ENCODE assay signal across 1 cellular context in genomic region chr19:57830071-57830602, GRCh38.
TF ChIP-seq lines count a peak whose summit lies in the region.

TSS of gene ZNF587B (plus strand) at chr19:57830299. CDS start at chr19:57830529, 230 bp downstream.

TF ChIP-seq in GM12878, 131 proteins besides CTCF, POLR2A, EP300 and RAD21 (continued from another document):
- no peak for TF ChIP-seq IKZF1 (conservative IDR thresholded peaks at IDR 0.05)
- no peak for TF ChIP-seq SRF (IDR thresholded peaks at IDR 0.05; ENCODE audit: low read depth in 2 of 2, low read length in 2 of 2)
- TF ChIP-seq GABPA (IDR thresholded peaks at IDR 0.05; ENCODE audit: low read depth): peak; percentile 67; the same call in 1 of the 2 replicates
- TF ChIP-seq KDM1A (IDR thresholded peaks at IDR 0.05; ENCODE audit: borderline replicate concordance): no peak
- TF ChIP-seq ELK1 (IDR thresholded peaks at IDR 0.05; ENCODE audit: low read depth, low read length): 0 out of 2 replicates have a peak, but pooled peaks have one; percentile 5
- no peak for TF ChIP-seq TAF1 (IDR thresholded peaks at IDR 0.05; ENCODE audit: borderline replicate concordance, low read depth, low read length)
- no peak for TF ChIP-seq ZBTB11 (CRISPR knock-in tag; IDR thresholded peaks at IDR 0.05)
- TF ChIP-seq HSF1 (IDR thresholded peaks at IDR 0.05; ENCODE audit: low read depth, low read length): no peak
- no peak for TF ChIP-seq WRNIP1 (IDR thresholded peaks at IDR 0.05; ENCODE audit: borderline replicate concordance, low read depth, low read length)
- no peak for TF ChIP-seq IRF3 (IDR thresholded peaks at IDR 0.05)
- TF ChIP-seq MAX (IDR thresholded peaks at IDR 0.05; ENCODE audit: low read depth, low read length): no peak
- no peak for TF ChIP-seq ESRRA (IDR thresholded peaks at IDR 0.05; ENCODE audit: low read length)
- TF ChIP-seq FOXM1 (IDR thresholded peaks at IDR 0.05; ENCODE audit: low read depth, low read length): no peak
- no peak for TF ChIP-seq MTA3 (IDR thresholded peaks at IDR 0.05; ENCODE audit: borderline replicate concordance, low read length)
- TF ChIP-seq REST (IDR thresholded peaks at IDR 0.05; ENCODE audit: low read depth, low read length): no peak
- no peak for TF ChIP-seq ZNF687 (IDR thresholded peaks at IDR 0.05)
- no peak for TF ChIP-seq ZBED1 (IDR thresholded peaks at IDR 0.05; ENCODE audit: borderline replicate concordance)
- no peak for TF ChIP-seq CHD1 (IDR thresholded peaks at IDR 0.05; ENCODE audit: low read depth, low read length)
- 0 out of 2 replicates have a peak, but pooled peaks have one; percentile 20 for TF ChIP-seq ZBTB40 (IDR thresholded peaks at IDR 0.05; ENCODE audit: borderline replicate concordance)
- TF ChIP-seq BHLHE40 (IDR thresholded peaks at IDR 0.05; ENCODE audit: borderline replicate concordance in 1 of 2, low read depth in 2 of 2, low read length in 1 of 2): peak; percentile 68 to 73; a peak in 3 of 4 replicates
- TF ChIP-seq ZNF24 (IDR thresholded peaks at IDR 0.05): no peak
TF ChIP-seq in GM12878: peak in this region for 6.
